Comparison of ENCODE assay signal across 1 cellular context in genomic region chr3:46685446-46685845, GRCh38.
TF ChIP-seq lines count a peak whose summit lies in the region.

No MANE protein-coding gene starts in this region.

TF ChIP-seq in K562, 482 proteins besides CTCF, POLR2A, EP300 and RAD21:
- TF ChIP-seq SPI1 (IDR thresholded peaks at IDR 0.05; ENCODE audit: borderline replicate concordance, low read depth, low read length), result no peak
- no peak for TF ChIP-seq SMARCA5 (IDR thresholded peaks at IDR 0.05)
